Comparison of ENCODE assay signal across 17 cellular contexts in genomic region chr3:9653565-9654248, GRCh38. TPM values are rescaled to one million over a fixed set of nuclear protein-coding genes. Genes with fewer than 3 reads are reported as not detected.
DNase-seq lines count a peak whose midpoint lies in the region; ATAC-seq, FAIRE-seq and TF ChIP-seq lines count a peak whose summit lies in the region.
"Had no signal": no experiment of that assay in that cellular context is flagged by ENCODE, and none has a peak within 500 bp of the region (broad histone marks: within the 10 kb centered on the region; RNA-seq: fewer than 3 reads in every experiment).

No MANE protein-coding gene starts in this region.

- DNase-seq in GM12892 (ENCODE audit: insufficient read length): no peak
- DNase-seq in AG08395 (ENCODE audit: low spot score): no peak
- DNase-seq in Peyer's patch: no peak
- DNase-seq in DMS 273 treated with DMSO at 0.1 percent for 48 hours (lab: John Stamatoyannopoulos, UW): no peak
- DNase-seq: activated CD8-positive, alpha-beta memory T cell treated with anti-CD3 and anti-CD28 coated beads, Interleukin-2, amount 10 ng/mL, durations not matched to agents 7 days and 5 days; mucosa of descending colon; NCI-H1092 treated with DMSO at 0.1 percent for 48 hours; NCI-H446 treated with DMSO at 0.1 percent for 48 hours had no signal

- no peak; the same call in 1 of the 2 replicates for TF ChIP-seq POLR2A in GM12892 (IDR thresholded peaks at IDR 0.05; ENCODE audit: low read depth, low read length)
- TF ChIP-seq POLR2A in Peyer's patch (IDR thresholded peaks at IDR 0.05): no peak

- H3K27me3 ChIP-seq in layer of hippocampus (ENCODE audit: control insufficient read depth, insufficient read depth, low read length) (no peaks in the 10 kb centered on the region), Peyer's patch (no peaks in the 10 kb centered on the region)

- peak; percentile 70 for FAIRE-seq in GM12892 (lab: Jason Lieb, UNC)

- peaks cover 45 to 48% (median 47%) of the 10 kb centered on the region in 3 donors for H3K4me1 Mint-ChIP-seq in IgD-negative memory B cell

- TF ChIP-seq CTCF in Peyer's patch (IDR thresholded peaks at IDR 0.05): no peak

- H3K4me3 Mint-ChIP-seq in IgD-negative memory B cell: peak overlapping the region; percentile 35 to 83 (median 56)
- H3K4me3 Mint-ChIP-seq: activated CD8-positive, alpha-beta memory T cell treated with anti-CD3 and anti-CD28 coated beads, Interleukin-2, amount 10 ng/mL, durations not matched to agents 7 days and 5 days; activated naive CD8-positive, alpha-beta T cell had no signal

- H3K27ac ChIP-seq in layer of hippocampus (ENCODE audit: low read depth, low read length) (peak overlapping the region; percentile 21), Peyer's patch (peak overlapping the region in 1 of 4 donors; percentile 28)
- H3K27ac ChIP-seq: C4-2B, RWPE1 had no signal

- no peak overlapping the region for H3K4me3 ChIP-seq in Peyer's patch
- H3K4me3 ChIP-seq: mucosa of descending colon had no signal

- H3K4me1 ChIP-seq in Peyer's patch: peaks cover 0 to 15% (median 7%) of the 10 kb centered on the region in 4 donors

- peaks cover 0 to 78% (median 3%) of the 10 kb centered on the region in 3 donors for H3K36me3 ChIP-seq in Peyer's patch

- H3K9me3 Mint-ChIP-seq in IgD-negative memory B cell: no peaks in the 10 kb centered on the region

- H3K36me3 Mint-ChIP-seq in IgD-negative memory B cell: peaks cover 18% of the 10 kb centered on the region

- H3K27ac Mint-ChIP-seq in IgD-negative memory B cell: peak overlapping the region; percentile 73 to 86 (median 76)
- H3K27ac Mint-ChIP-seq: activated CD8-positive, alpha-beta memory T cell treated with anti-CD3 and anti-CD28 coated beads, Interleukin-2, amount 10 ng/mL, durations not matched to agents 7 days and 5 days had no signal

- H3K9me3 ChIP-seq in Peyer's patch: no peaks in the 10 kb centered on the region
- H3K9me3 ChIP-seq: mucosa of descending colon had no signal

- peak; percentile 37 for ATAC-seq in GM21576 (IDR thresholded peaks at IDR 0.05; ENCODE audit: unreplicated experiment)
- ATAC-seq in GM21528 (IDR thresholded peaks at IDR 0.05; ENCODE audit: low FRiP score, unreplicated experiment): no peak
- ATAC-seq: activated CD8-positive, alpha-beta memory T cell treated with anti-CD3 and anti-CD28 coated beads, Interleukin-2, amount 10 ng/mL, durations not matched to agents 7 days and 5 days; mucosa of descending colon had no signal

- no peaks in the 10 kb centered on the region for H3K27me3 Mint-ChIP-seq in IgD-negative memory B cell
- H3K27me3 Mint-ChIP-seq: activated CD8-positive, alpha-beta memory T cell treated with anti-CD3 and anti-CD28 coated beads, Interleukin-2, amount 10 ng/mL, durations not matched to agents 7 days and 5 days; activated naive CD8-positive, alpha-beta T cell had no signal

RNA-seq across cellular contexts. Expression of gene MTMR14, which starts 4.4 kb away (rescaled TPM):
- polyA plus RNA-seq in GM12892 (2012; ENCODE audit: missing spikeins): 29.5 TPM
- 128 TPM for polyA plus RNA-seq in IgD-negative memory B cell
- total RNA-seq in Peyer's patch: 10 to 100 TPM; 37.1 to 41.7 (median 38.3) TPM

RNA-seq across cellular contexts. Expression of gene CPNE9, which starts 49.9 kb away (rescaled TPM):
- not detected for polyA plus RNA-seq in GM12892 (2012; ENCODE audit: missing spikeins)
- polyA plus RNA-seq in IgD-negative memory B cell: not detected
- total RNA-seq in Peyer's patch: not detected
- total RNA-seq: activated CD8-positive, alpha-beta memory T cell treated with anti-CD3 and anti-CD28 coated beads, Interleukin-2, amount 10 ng/mL, durations not matched to agents 7 days and 5 days; HT1080; renal cortical epithelial cell had no signal
